In the genomic region with DNA sequence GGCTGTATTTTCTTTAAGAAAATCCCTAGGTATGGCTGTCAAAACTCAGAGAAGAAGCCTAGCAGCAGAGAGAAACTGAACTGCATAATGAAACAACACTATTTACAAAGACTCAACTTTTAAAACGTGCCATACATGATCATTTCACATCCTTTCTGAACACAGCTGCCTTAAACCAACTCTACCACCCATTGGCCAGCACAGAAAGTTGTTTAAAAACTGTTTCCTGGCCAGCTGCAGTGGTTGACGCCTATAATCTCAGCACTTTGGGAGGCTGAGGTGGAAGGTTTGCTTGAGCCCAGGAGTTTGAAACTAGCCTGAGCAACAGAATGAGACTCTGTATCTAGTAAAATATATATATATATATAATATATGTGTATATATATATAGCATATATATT, we compare ENCODE assay signal across 27 cellular contexts.
"Had no signal": no experiment of that assay in that cellular context is flagged by ENCODE, and none has a peak within 500 bp of the region (broad histone marks: within the 10 kb centered on the region; RNA-seq: fewer than 3 reads in every experiment).

No MANE protein-coding gene starts in this region.

- DNase-seq: Kasumi-1; MM.1S; NCI-H1048; NCI-H1105; NCI-H1417; NCI-H1436 treated with DMSO at 0.1 percent for 48 hours; NCI-H1694 treated with DMSO at 0.1 percent for 48 hours; NCI-H1930; NCI-H2081; NCI-H2107; NCI-H2227 treated with DMSO at 0.1 percent for 48 hours; NCI-H524; NCI-H526 treated with DMSO at 0.1 percent for 48 hours; NCI-H748 treated with DMSO at 0.1 percent for 48 hours; NK-92 treated with Interleukin-12 subunit alpha and Interleukin-12 subunit beta, amount 100 ng/mL, for 24 hours; OCI-M1; PC-9; Peyer's patch; SHP77 treated with DMSO at 0.1 percent for 48 hours; SJCRH30 had no signal

- H3K9ac ChIP-seq: KMS-11 had no signal

- H3K4me1 ChIP-seq: Peyer's patch, SJCRH30 had no signal

- H3K36me3 ChIP-seq: Peyer's patch, SJCRH30 had no signal

- FAIRE-seq: HTR-8/SVneo, K562 had no signal

- H3K27ac Mint-ChIP-seq: IgD-negative memory B cell had no signal

- H3K4me2 ChIP-seq: KMS-11, PC-9 had no signal

- H3K4me3 ChIP-seq: K562, PC-9, Peyer's patch, SJCRH30 had no signal

- H3K36me3 Mint-ChIP-seq: IgD-negative memory B cell had no signal

- ATAC-seq: K562, Right ventricle myocardium inferior, SK-N-SH treated with all-trans-retinoic acid at 6 μM for 48 hours had no signal

- H3K4me1 Mint-ChIP-seq: IgD-negative memory B cell had no signal

- H3K27me3 ChIP-seq: Peyer's patch, SJCRH30 had no signal

- H2AFZ ChIP-seq: PC-9 had no signal

- H3K4me3 Mint-ChIP-seq: IgD-negative memory B cell had no signal

- H3K9me3 ChIP-seq: SJCRH30 had no signal

- H3K27ac ChIP-seq: HL-60, KMS-11, PC-9, Peyer's patch, SJCRH30 had no signal

- H3K27me3 Mint-ChIP-seq: IgD-negative memory B cell had no signal
